8 cellular contexts compared by ENCODE assay signal in the genomic region with DNA sequence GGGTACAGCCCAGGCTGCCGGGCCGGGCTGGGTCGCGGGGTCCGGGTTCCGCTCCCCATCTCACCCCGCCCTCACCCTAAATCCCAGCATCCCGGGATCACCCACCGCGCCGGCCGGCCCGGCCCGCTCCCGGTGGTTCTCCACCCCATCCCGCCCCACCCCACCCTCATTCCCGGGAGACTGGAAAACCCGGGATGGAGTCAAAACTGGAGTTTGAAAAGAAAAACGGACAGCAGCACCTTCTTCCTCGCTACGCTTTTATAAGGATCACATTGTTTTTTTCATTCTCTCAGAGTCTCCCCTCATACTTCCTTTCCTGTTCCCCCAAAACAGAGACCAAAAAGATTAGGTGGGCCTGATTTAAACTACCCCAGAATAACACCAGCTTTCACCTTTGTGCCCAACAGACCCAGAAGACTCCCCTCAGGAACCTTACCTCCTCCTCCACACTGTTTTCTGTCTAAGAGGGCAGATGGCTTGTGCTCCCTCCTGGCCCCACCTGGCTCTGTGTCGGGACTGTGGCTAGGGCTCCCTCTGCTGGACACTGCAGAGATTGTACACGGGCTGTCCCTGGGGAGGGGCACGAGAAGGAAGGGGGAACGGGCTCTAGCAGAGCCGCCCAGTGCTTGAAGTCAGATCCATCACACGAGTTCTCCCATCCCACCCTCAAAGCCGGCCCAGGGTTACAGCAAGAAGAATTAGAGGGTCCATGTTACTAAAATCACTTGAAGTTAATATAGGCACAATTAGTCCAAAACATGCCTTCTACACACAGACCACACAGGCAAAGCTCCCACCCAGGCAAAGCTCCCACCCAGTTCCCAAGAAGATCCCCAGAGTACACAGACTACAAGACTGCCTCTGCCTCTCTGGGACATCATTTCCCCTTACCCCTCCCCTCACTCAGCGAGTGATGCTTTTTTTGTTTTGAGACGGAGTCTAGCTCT. TPM values are rescaled to one million over a fixed set of nuclear protein-coding genes. Genes with fewer than 3 reads are reported as not detected.
DNase-seq lines count a peak whose midpoint lies in the region; ATAC-seq, FAIRE-seq and TF ChIP-seq lines count a peak whose summit lies in the region.

No MANE protein-coding gene starts in this region.

- H3K9me3 ChIP-seq in psoas muscle = no peaks in the 10 kb centered on the region

- H3K4me1 ChIP-seq in psoas muscle = peaks cover 20% of the 10 kb centered on the region

- intact Hi-C loops in left ventricle myocardium superior (cut with micrococcal nuclease) (no loop called here), psoas muscle (cut with DNase I) (loop anchor here (5.0 to 10.0 kb wide), 3 partner anchors 160 to 248 kb away; a partner anchor contains a TSS)

- 6 to 8% (median 6%) methylated on average over 23 to 30 of the region's 30 CpGs for WGBS in psoas muscle, 3 donors

- no peaks in the 10 kb centered on the region for H3K36me3 ChIP-seq in psoas muscle (ENCODE audit: insufficient read depth in 1 of 2, low read depth in 1 of 2)

- peak overlapping the region; percentile 77 for H3K4me3 ChIP-seq in psoas muscle

- in situ Hi-C loops in GM13976 (cut with MboI; ENCODE audit: low sequenced_read_pairs, unreplicated experiment) = no loop called here

- H3K27me3 ChIP-seq in psoas muscle (ENCODE audit: insufficient read depth in 3 of 3, low read length in 2 of 3) = peaks cover 0 to 8% (median 6%) of the 10 kb centered on the region in 3 donors

- peak overlapping the region; percentile 72 for H3K27ac ChIP-seq in psoas muscle

- DNase-seq in GM13976 (ENCODE audit: low spot score) (peak; percentile 93), NCI-H1417 (lab: John Stamatoyannopoulos, UW) (peak; percentile 88 to 96 (median 95)), SW480 (ENCODE audit: low spot score) (peak; percentile 95), amniotic stem cell (lab: John Stamatoyannopoulos, UW) (peak; percentile 84), left ventricle myocardium superior (peak; percentile 85), psoas muscle (peak; percentile 87 to 91), urothelium cell line (ENCODE audit: low spot score) (peak; percentile 93)

- ATAC-seq in HG02763 (IDR thresholded peaks at IDR 0.05; ENCODE audit: unreplicated experiment) (peak; percentile 62), left ventricle myocardium superior (peak; percentile 75), psoas muscle (peak; percentile 81 to 86 (median 84))

- peak; percentile 88 for FAIRE-seq in urothelium cell line (lab: Jason Lieb, UNC)

- TF ChIP-seq CTCF in GM13976 (IDR thresholded peaks at IDR 0.05; ENCODE audit: borderline replicate concordance, control extremely low read depth, extremely low read depth, insufficient read depth, missing control alignments) = peak; percentile 96
- peak; percentile 85 for TF ChIP-seq CTCF in psoas muscle (IDR thresholded peaks at IDR 0.05)

RNA-seq across cellular contexts. Expression of a gene that starts 3.0 kb away (rescaled TPM):
- 0.37 TPM for total RNA-seq in left ventricle myocardium superior
- under 1 TPM in 3 of 4 donors, not detected in 1; 0.07 to 0.86 (median 0.61) TPM for total RNA-seq in psoas muscle
- polyA plus RNA-seq in psoas muscle = under 1 TPM; 0.21 to 0.34 (median 0.23) TPM

RNA-seq across cellular contexts. Expression of a gene that starts 7.5 kb away (rescaled TPM):
- total RNA-seq in left ventricle myocardium superior (not detected), psoas muscle (1 to 10 TPM in 2 of 4 donors, under 1 TPM in 2; 0.23 to 6.8 (median 2.1) TPM)
- polyA plus RNA-seq in psoas muscle = 1 to 10 TPM in 1 of 3 donors, under 1 TPM in 2; 0.18 to 1.4 (median 0.18) TPM

RNA-seq across cellular contexts. Expression of a gene that starts 17.1 kb away (rescaled TPM):
- total RNA-seq in left ventricle myocardium superior (5.7 TPM), psoas muscle (1 to 10 TPM; 1.3 to 5.4 (median 4.1) TPM)
- 1 to 10 TPM in 2 of 3 donors, under 1 TPM in 1; 0.91 to 2.0 (median 1.4) TPM for polyA plus RNA-seq in psoas muscle

RNA-seq across cellular contexts. Expression of a gene that starts 25.3 kb away (rescaled TPM):
- total RNA-seq in left ventricle myocardium superior = 72.7 TPM
- total RNA-seq in psoas muscle = 10 to 100 TPM; 68.6 to 88.0 (median 83.7) TPM
- 10 to 100 TPM; 41.2 to 97.4 (median 77.7) TPM for polyA plus RNA-seq in psoas muscle

RNA-seq across cellular contexts. Expression of a gene that starts 28.0 kb away (rescaled TPM):
- total RNA-seq in left ventricle myocardium superior (not detected), psoas muscle (under 1 TPM in 2 of 4 donors, not detected in 2; 0.18 to 0.21 TPM)
- polyA plus RNA-seq in psoas muscle = under 1 TPM in 1 of 3 donors, not detected in 2; 0.05 TPM

Comparison
In these comparisons a context has a peak if more than half of its experiments do, and no peak if none do; other contexts are left out.
1. Peak in every context shown above with its lines: DNase-seq, ATAC-seq, H3K4me3 ChIP-seq and H3K27ac ChIP-seq.